8 cellular contexts compared by ENCODE assay signal in genomic region chr11:36508743-36509142, GRCh38. TPM values are rescaled to one million over a fixed set of nuclear protein-coding genes. Genes with fewer than 3 reads are reported as not detected.
DNase-seq lines count a peak whose midpoint lies in the region; ATAC-seq, FAIRE-seq and TF ChIP-seq lines count a peak whose summit lies in the region.

No MANE protein-coding gene starts in this region.

- in situ Hi-C loops in HAP-1 (cut with MboI; ENCODE audit: low sequenced_read_pairs): no loop called here

- WGBS in small intestine, 3 donors: 9 to 29% (median 20%) methylated on average over 3 of the region's 3 CpGs

- H3K4me3 Mint-ChIP-seq in WTC11 (peak overlapping the region; percentile 96), glutamatergic neuron (ENCODE audit: unreplicated experiment) (peak overlapping the region; percentile 96)

- ATAC-seq in WTC11 (no peak), GM18909 (IDR thresholded peaks at IDR 0.05; ENCODE audit: poor library complexity, unreplicated experiment) (no peak)

- H3K27me3 ChIP-seq in HAP-1 (ENCODE audit: low read depth) (no peaks in the 10 kb centered on the region), small intestine (ENCODE audit: control insufficient read depth in 2 of 2, insufficient read depth in 2 of 2, low read length in 2 of 2) (no peaks in the 10 kb centered on the region)

- H3K36me3 Mint-ChIP-seq in WTC11 (no peaks in the 10 kb centered on the region), glutamatergic neuron (ENCODE audit: unreplicated experiment) (peaks cover 8% of the 10 kb centered on the region)

- FAIRE-seq in small intestine (lab: Jason Lieb, UNC): no peak

- no peaks in the 10 kb centered on the region for H3K9me3 ChIP-seq in HAP-1
- no peaks in the 10 kb centered on the region for H3K9me3 ChIP-seq in small intestine (ENCODE audit: control insufficient read depth, low read depth)

- peak overlapping the region; percentile 98 for H3K4me3 ChIP-seq in HAP-1
- H3K4me3 ChIP-seq in small intestine (ENCODE audit: low read depth in 1 of 2, low read length in 2 of 2): peak overlapping the region; percentile 79 to 87

- DNase-seq in HAP-1 (ENCODE audit: low spot score in 2 of 2) (peak in 1 of 2 experiments; percentile 12), WTC11 (ENCODE audit: low spot score) (no peak), glutamatergic neuron (no peak), small intestine (no peak), DMS53 (lab: John Stamatoyannopoulos, UW) (no peak), mucosa of gallbladder (ENCODE audit: low spot score) (no peak), DMS79 treated with DMSO at 0.1 percent for 48 hours (lab: John Stamatoyannopoulos, UW) (no peak)

- peaks cover 16% of the 10 kb centered on the region for H3K9me3 Mint-ChIP-seq in WTC11
- peaks cover 4% of the 10 kb centered on the region for H3K9me3 Mint-ChIP-seq in glutamatergic neuron (ENCODE audit: unreplicated experiment)

- peak overlapping the region; percentile 17 to 77 for H3K27ac ChIP-seq in small intestine (ENCODE audit: low read depth in 1 of 2, low read length in 1 of 2)

- H3K27me3 Mint-ChIP-seq in WTC11 (ENCODE audit: low read depth) (peaks cover 33% of the 10 kb centered on the region), glutamatergic neuron (ENCODE audit: unreplicated experiment) (no peaks in the 10 kb centered on the region)

- POLR2A ChIA-PET in WTC11 (lab: Charles Lee): no interaction called here

- H3K4me1 Mint-ChIP-seq in WTC11 (peaks cover 11% of the 10 kb centered on the region), glutamatergic neuron (ENCODE audit: low read depth, unreplicated experiment) (peaks cover 6% of the 10 kb centered on the region)

- H3K36me3 ChIP-seq in HAP-1 (replicated peaks) (0 out of 2 replicates have a peak, but pooled peaks cover 5% of the 10 kb centered on the region), small intestine (ENCODE audit: control insufficient read depth in 2 of 2, insufficient read depth in 2 of 2, low read length in 2 of 2) (no peaks in the 10 kb centered on the region)

- H3K27ac Mint-ChIP-seq in WTC11 (no peak overlapping the region), glutamatergic neuron (ENCODE audit: unreplicated experiment) (peak overlapping the region; percentile 68)

- no peaks in the 10 kb centered on the region; the same call in 1 of the 2 replicates for H3K4me1 ChIP-seq in HAP-1
- H3K4me1 ChIP-seq in small intestine (ENCODE audit: control insufficient read depth in 2 of 2, insufficient read depth in 1 of 2, low read depth in 1 of 2, low read length in 1 of 2): peaks cover 0 to 2% of the 10 kb centered on the region in 2 donors

- CTCF ChIA-PET in WTC11 (lab: Charles Lee): interaction anchor here (0.8 to 2.5 kb wide), 2 partner anchors 16 to 238 kb away, joined by 6 to 8 read pairs; no protein-coding TSS in a partner anchor

- TF ChIP-seq CTCF in WTC11 (IDR thresholded peaks at IDR 0.05) (no peak), glutamatergic neuron (IDR thresholded peaks at IDR 0.05; ENCODE audit: partially characterized antibody, unreplicated experiment) (no peak)

TF ChIP-seq in WTC11, 78 proteins besides CTCF, POLR2A, EP300 and RAD21:
- TF ChIP-seq ATF1 (CRISPR knock-in tag; IDR thresholded peaks at IDR 0.05): no peak
- no peak for TF ChIP-seq ZNF219 (CRISPR knock-in tag; IDR thresholded peaks at IDR 0.05; ENCODE audit: borderline replicate concordance)
- no peak for TF ChIP-seq PRRX2 (CRISPR knock-in tag; IDR thresholded peaks at IDR 0.05)
- TF ChIP-seq NFE2L1 (CRISPR knock-in tag; IDR thresholded peaks at IDR 0.05): no peak
- no peak for TF ChIP-seq GABPB1 (CRISPR knock-in tag; IDR thresholded peaks at IDR 0.05)
- no peak for TF ChIP-seq NR3C1 (CRISPR knock-in tag; conservative IDR thresholded peaks at IDR 0.05; ENCODE audit: low read depth)
- no peak for TF ChIP-seq E2F1 (CRISPR knock-in tag; IDR thresholded peaks at IDR 0.05)
- TF ChIP-seq ARID4B (CRISPR knock-in tag; IDR thresholded peaks at IDR 0.05; ENCODE audit: borderline replicate concordance): no peak
- no peak for TF ChIP-seq TCF7 (CRISPR knock-in tag; IDR thresholded peaks at IDR 0.05; ENCODE audit: low read depth)
- TF ChIP-seq ZNF121 (CRISPR knock-in tag; IDR thresholded peaks at IDR 0.05): no peak
- no peak for TF ChIP-seq NR2C2 (CRISPR knock-in tag; IDR thresholded peaks at IDR 0.05)
TF ChIP-seq in WTC11: peak in this region for 0.

RNA-seq across cellular contexts. Expression of gene TRAF6, which starts 1.3 kb away (rescaled TPM):
- total RNA-seq in WTC11 (2021) (5.2 to 6.6 TPM (median 5.9 TPM) in 3 replicates), glutamatergic neuron (ENCODE audit: unreplicated experiment) (12.3 TPM), mucosa of gallbladder (16.8 TPM)
- 1 to 10 TPM; 3.6 to 5.4 (median 3.8) TPM for polyA plus RNA-seq in small intestine

RNA-seq across cellular contexts. Expression of gene RAG1, which starts 59.1 kb away (rescaled TPM):
- 0.55 to 0.90 TPM (median 0.82 TPM) in 3 replicates for total RNA-seq in WTC11 (2021)
- total RNA-seq in glutamatergic neuron (ENCODE audit: unreplicated experiment): 0.39 TPM
- 1 to 10 TPM in 2 of 3 donors, under 1 TPM in 1; 0.60 to 3.6 (median 1.4) TPM for polyA plus RNA-seq in small intestine
- total RNA-seq in mucosa of gallbladder: 2.6 TPM
